ENCODE assay signal across 1 cellular context in genomic region chr9:108784998-108785397, GRCh38.
TF ChIP-seq lines count a peak whose summit lies in the region.

No MANE protein-coding gene starts in this region.

TF ChIP-seq in SK-N-SH treated with all-trans-retinoic acid at 6 μM for 48 hours, 23 proteins besides CTCF, POLR2A, EP300 and RAD21 (continued from another document):
- no peak for TF ChIP-seq TCF4 (CRISPR knock-in tag; IDR thresholded peaks at IDR 0.05; ENCODE audit: borderline replicate concordance)
- TF ChIP-seq ZC3H10 (CRISPR knock-in tag; IDR thresholded peaks at IDR 0.05) = no peak
- TF ChIP-seq ZFP30 (CRISPR knock-in tag; IDR thresholded peaks at IDR 0.05) = no peak
